In genomic region chr6:116997496-116997895, GRCh38 we compare ENCODE assay signal across 21 cellular contexts.
"Had no signal": no experiment of that assay in that cellular context is flagged by ENCODE, and none has a peak within 500 bp of the region (broad histone marks: within the 10 kb centered on the region; RNA-seq: fewer than 3 reads in every experiment).

No MANE protein-coding gene starts in this region.

- H3K36me3 ChIP-seq: SJSA1 had no signal

- H3K4me3 Mint-ChIP-seq: IgD-negative memory B cell had no signal

- H3K27ac ChIP-seq: KMS-11, SJSA1, SK-N-MC had no signal

- H3K27me3 Mint-ChIP-seq: IgD-negative memory B cell had no signal

- H3K36me3 Mint-ChIP-seq: IgD-negative memory B cell had no signal

- H3K27me3 ChIP-seq: SJSA1 had no signal

- DNase-seq: Kasumi-1, MM.1S, NCI-H1092 treated with DMSO at 0.1 percent for 48 hours, NCI-H1436, NCI-H187, NCI-H2029, NCI-H2081 treated with DMSO at 0.1 percent for 48 hours, NCI-H2171, NCI-H226, NCI-H446, NCI-H510A, NCI-H524 treated with DMSO at 0.1 percent for 48 hours, NCI-H69, NCI-H774, Right ventricle myocardium superior, SIG-M5 had no signal

- H3K4me3 ChIP-seq: K562, SJSA1, SK-N-MC had no signal

- H3K9ac ChIP-seq: KMS-11 had no signal

- H3K4me1 Mint-ChIP-seq: IgD-negative memory B cell had no signal

- ATAC-seq: K562 had no signal

- H3K27ac Mint-ChIP-seq: IgD-negative memory B cell had no signal

- H3K9me3 ChIP-seq: SJSA1 had no signal

- H3K4me2 ChIP-seq: KMS-11 had no signal
